Comparison of ENCODE assay signal across 19 cellular contexts in the genomic region with DNA sequence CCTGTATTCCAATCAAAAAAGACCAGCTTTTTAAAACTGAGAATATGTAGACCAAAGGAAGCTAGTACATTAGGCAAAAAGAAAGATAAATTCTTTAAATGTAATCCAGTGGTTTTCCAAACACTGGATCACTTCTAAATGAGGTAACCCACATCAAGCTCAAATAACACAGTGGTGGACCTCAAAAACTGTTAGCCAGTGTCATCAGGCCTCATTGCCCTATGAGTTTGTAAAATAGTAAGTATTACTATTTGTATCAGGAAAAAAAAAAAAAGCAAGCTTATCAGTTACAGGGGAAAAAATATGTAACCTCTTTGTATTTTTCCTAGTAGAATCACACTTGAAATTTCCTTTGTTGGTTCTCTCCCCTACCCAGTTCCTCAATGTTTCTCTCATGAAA.
"Had no signal": no experiment of that assay in that cellular context is flagged by ENCODE, and none has a peak within 500 bp of the region (broad histone marks: within the 10 kb centered on the region; RNA-seq: fewer than 3 reads in every experiment).

No MANE protein-coding gene starts in this region.

- H3K27me3 ChIP-seq: sigmoid colon, SJSA1, spleen, tibial artery had no signal

- H3K9me3 ChIP-seq: sigmoid colon, SJSA1, spleen, tibial artery had no signal

- H3K4me3 ChIP-seq: sigmoid colon, SJSA1, spleen, tibial artery had no signal

- H3K4me3 Mint-ChIP-seq: activated naive CD4-positive, alpha-beta T cell treated with anti-CD3 and anti-CD28 coated beads for 36 hours; mesothelial cell of epicardium; stimulated activated naive B cell treated with anti-CD40 and anti-IgM and Interleukin-4, amounts not matched to agents 10 μg/mL and 1 μg/mL and 100 μg/mL, for 72 hours had no signal

- H3K27ac ChIP-seq: sigmoid colon, SJSA1, spleen, tibial artery had no signal

- ATAC-seq: left lobe of liver; stimulated activated naive B cell treated with anti-CD40 and anti-IgM and Interleukin-4, amounts not matched to agents 10 μg/mL and 1 μg/mL and 100 μg/mL, for 72 hours had no signal

- H3K4me1 Mint-ChIP-seq: mesothelial cell of epicardium had no signal

- H3K27ac Mint-ChIP-seq: activated naive CD4-positive, alpha-beta T cell treated with anti-CD3 and anti-CD28 coated beads for 36 hours; mesothelial cell of epicardium; stimulated activated naive B cell treated with anti-CD40 and anti-IgM and Interleukin-4, amounts not matched to agents 10 μg/mL and 1 μg/mL and 100 μg/mL, for 72 hours had no signal

- H3K4me1 ChIP-seq: sigmoid colon, SJSA1, tibial artery had no signal

- DNase-seq: activated CD4-positive, CD25-positive, alpha-beta regulatory T cell; activated naive CD4-positive, alpha-beta T cell treated with anti-CD3 and anti-CD28 coated beads for 36 hours; cerebellar nuclear complex; cortex of kidney; erythroblast; foreskin melanocyte; glutamatergic neuron; occipital lobe; posterior cingulate gyrus; sigmoid colon; spleen; stimulated activated CD4-positive, alpha-beta T cell treated with anti-CD3 and anti-CD28 coated beads, Interleukin-4, amount 100 ng/mL, for 4 hours; stimulated activated naive B cell treated with anti-CD40 and anti-IgM and Interleukin-4, amounts not matched to agents 10 μg/mL and 1 μg/mL and 100 μg/mL, for 72 hours; substantia nigra; T-helper 9 cell; tibial artery had no signal

- H3K27me3 Mint-ChIP-seq: stimulated activated naive B cell treated with anti-CD40 and anti-IgM and Interleukin-4, amounts not matched to agents 10 μg/mL and 1 μg/mL and 100 μg/mL, for 72 hours had no signal

- H3K9me3 Mint-ChIP-seq: activated naive CD4-positive, alpha-beta T cell treated with anti-CD3 and anti-CD28 coated beads for 36 hours; mesothelial cell of epicardium; stimulated activated naive B cell treated with anti-CD40 and anti-IgM and Interleukin-4, amounts not matched to agents 10 μg/mL and 1 μg/mL and 100 μg/mL, for 72 hours had no signal
